ENCODE assay signal across 30 cellular contexts in genomic region chr2:202215179-202215578, GRCh38.
"Had no signal": no experiment of that assay in that cellular context is flagged by ENCODE, and none has a peak within 500 bp of the region (broad histone marks: within the 10 kb centered on the region; RNA-seq: fewer than 3 reads in every experiment).

No MANE protein-coding gene starts in this region.

- H3K9me3 ChIP-seq: heart left ventricle, left lung, neutrophil, ovary, prostate gland, sigmoid colon, thyroid gland, upper lobe of left lung, vagina had no signal

- H3K4me2 ChIP-seq: smooth muscle cell had no signal

- H3K4me1 ChIP-seq: foreskin keratinocyte, heart left ventricle, left lung, prostate gland, sigmoid colon, thyroid gland, upper lobe of left lung, vagina had no signal

- ATAC-seq: activated CD4-positive, alpha-beta T cell treated with anti-CD3 and anti-CD28 coated beads for 36 hours; activated CD8-positive, alpha-beta memory T cell treated with anti-CD3 and anti-CD28 coated beads, Interleukin-2, amount 10 ng/mL, durations not matched to agents 7 days and 5 days; activated CD8-positive, alpha-beta T cell treated with anti-CD3 and anti-CD28 coated beads, Interleukin-2, amount 10 ng/mL, durations not matched to agents 7 days and 5 days; activated naive CD4-positive, alpha-beta T cell treated with anti-CD3 and anti-CD28 coated beads, Interleukin-2, amount 50 U/mL, for 72 hours; esophagus mucosa; foreskin keratinocyte; heart left ventricle; left lung; stimulated activated memory B cell treated with anti-CD40 and anti-IgM and Interleukin-4, amounts not matched to agents 10 μg/mL and 1 μg/mL and 100 μg/mL, for 72 hours; stimulated activated naive CD8-positive, alpha-beta T cell treated with anti-CD3 and anti-CD28 coated beads, Interleukin-15, amount 100 ng/mL, for 72 hours had no signal

- H3K27ac ChIP-seq: foreskin keratinocyte, heart left ventricle, left lung, neutrophil, ovary, prostate gland, sigmoid colon, thyroid gland, upper lobe of left lung, vagina had no signal

- H3K27me3 ChIP-seq: foreskin keratinocyte, heart left ventricle, left lung, neutrophil, ovary, sigmoid colon, thyroid gland, upper lobe of left lung, vagina had no signal

- H3K4me3 ChIP-seq: heart left ventricle, left lung, lung, ovary, prostate gland, sigmoid colon, smooth muscle cell, thyroid gland, upper lobe of left lung, vagina had no signal

- DNase-seq: activated B cell treated with CpG ODN at 0.5 μM for 24 hours; activated CD4-positive, alpha-beta T cell treated with anti-CD3 and anti-CD28 coated beads for 36 hours; activated CD8-positive, alpha-beta memory T cell treated with anti-CD3 and anti-CD28 coated beads, Interleukin-2, amount 10 ng/mL, durations not matched to agents 7 days and 5 days; activated CD8-positive, alpha-beta T cell treated with anti-CD3 and anti-CD28 coated beads, Interleukin-2, amount 10 ng/mL, durations not matched to agents 7 days and 5 days; activated T-cell treated with anti-CD3 and anti-CD28 coated beads, Interleukin-2, amount 50 U/mL, for 48 hours; aorta; endodermal cell; foreskin keratinocyte; heart left ventricle; left lung; naive B cell; nephron progenitor cell; ovary; retina; sigmoid colon; stimulated activated CD4-positive, alpha-beta T cell treated with anti-CD3 and anti-CD28 coated beads, Interleukin-1b, Interleukin-23, amount 100 ng/mL, for 48 hours; stimulated activated CD4-positive, alpha-beta T cell treated with anti-CD3 and anti-CD28 coated beads, Interleukin-4, amount 100 ng/mL, for 4 hours; stimulated activated CD8-positive, alpha-beta memory T cell treated with anti-CD3 and anti-CD28 coated beads, Interleukin-4, amount 100 ng/mL, for 48 hours; stimulated activated naive CD8-positive, alpha-beta T cell treated with anti-CD3 and anti-CD28 coated beads, Interleukin-15, amount 100 ng/mL, for 72 hours; T-helper 1 cell; thyroid gland; upper lobe of left lung had no signal

- H3K36me3 ChIP-seq: ovary had no signal
